In genomic region chr2:2840101-2840531, GRCh38 we compare ENCODE assay signal across 23 cellular contexts.
A peak's percentile ranks its signal among the peaks of the same experiment; 100 is the strongest.
DNase-seq lines count a peak whose midpoint lies in the region; ATAC-seq lines count a peak whose summit lies in the region.
"Had no signal": no experiment of that assay in that cellular context is flagged by ENCODE, and none has a peak within 500 bp of the region (broad histone marks: within the 10 kb centered on the region; RNA-seq: fewer than 3 reads in every experiment).

No MANE protein-coding gene starts in this region.

- H3K36me3 ChIP-seq in skeletal muscle tissue (ENCODE audit: control insufficient read depth in 3 of 3, insufficient read depth in 3 of 3, low read length in 3 of 3): no peaks in the 10 kb centered on the region
- H3K36me3 ChIP-seq: ascending aorta, HAP-1, left lung, uterus had no signal

- no peak overlapping the region for H3K4me3 ChIP-seq in skeletal muscle tissue (ENCODE audit: low read length in 3 of 3)
- H3K4me3 ChIP-seq: ascending aorta, HAP-1, left lung, uterus had no signal

- peaks cover 0 to 6% (median 0%) of the 10 kb centered on the region in 3 donors for H3K27me3 ChIP-seq in skeletal muscle tissue (ENCODE audit: control insufficient read depth in 3 of 3, insufficient read depth in 3 of 3, low read length in 3 of 3)
- H3K27me3 ChIP-seq: ascending aorta, left lung, uterus had no signal

- no peaks in the 10 kb centered on the region for H3K9me3 ChIP-seq in skeletal muscle tissue (ENCODE audit: control insufficient read depth in 3 of 3, low read length in 3 of 3)
- H3K9me3 ChIP-seq: ascending aorta, HAP-1, left lung, uterus had no signal

- no peak overlapping the region for H3K27ac ChIP-seq in skeletal muscle tissue (ENCODE audit: low read depth, low read length)
- H3K27ac ChIP-seq: ascending aorta, left lung, uterus had no signal

- H3K9ac ChIP-seq in skeletal muscle tissue (ENCODE audit: low read depth in 1 of 3, low read length in 3 of 3): peak overlapping the region in 2 of 3 donors; percentile 8 to 12

- peaks cover 13 to 14% (median 14%) of the 10 kb centered on the region in 3 donors for H3K4me1 ChIP-seq in skeletal muscle tissue (ENCODE audit: control insufficient read depth in 3 of 3, insufficient read depth in 3 of 3, low read length in 3 of 3)
- H3K4me1 ChIP-seq: ascending aorta, HAP-1, left lung, uterus had no signal

- no peak for ATAC-seq in GM21576 (IDR thresholded peaks at IDR 0.05; ENCODE audit: unreplicated experiment)
- no peak for ATAC-seq in GM21786 (IDR thresholded peaks at IDR 0.05; ENCODE audit: unreplicated experiment)
- ATAC-seq in left colon: no peak
- ATAC-seq: HepG2, left lung, T-helper 17 cell had no signal

- DNase-seq in C1 segment of cervical spinal cord (lab: John Stamatoyannopoulos, UW) (peak in 8 of 14 donors; percentile 20 to 92 (median 42)), cerebellum (ENCODE audit: low spot score) (peak; percentile 87), islet precursor cell (peak; percentile 29), left colon (no peak)
- DNase-seq: activated CD4-positive, alpha-beta T cell treated with anti-CD3 and anti-CD28 coated beads, Interleukin-2, amount 10 ng/mL, durations not matched to agents 24 days and 14 days; activated naive CD8-positive, alpha-beta T cell treated with anti-CD3 and anti-CD28 coated beads for 36 hours; central memory CD4-positive, alpha-beta T cell; effector memory CD4-positive, alpha-beta T cell; EL; foreskin fibroblast; Kasumi-1; left lung; MV-4-11; NCI-H526; nephron progenitor cell; T-helper 17 cell had no signal

- intact Hi-C loops in left colon (cut with DNase I, micrococcal nuclease): no loop called here

Comparison
In these comparisons a context has a peak if more than half of its experiments do, and no peak if none do; other contexts are left out.
1. DNase-seq: peak in C1 segment of cervical spinal cord (8 of 14), cerebellum (single experiment) and islet precursor cell (single experiment); none in left colon (0 of 2).